In genomic region chr12:71958457-71958856, GRCh38 we compare ENCODE assay signal across 24 cellular contexts. TPM values are rescaled to one million over a fixed set of nuclear protein-coding genes. Genes with fewer than 3 reads are reported as not detected.
DNase-seq lines count a peak whose midpoint lies in the region; ATAC-seq and TF ChIP-seq lines count a peak whose summit lies in the region.
"Had no signal": no experiment of that assay in that cellular context is flagged by ENCODE, and none has a peak within 500 bp of the region (broad histone marks: within the 10 kb centered on the region; RNA-seq: fewer than 3 reads in every experiment).

No MANE protein-coding gene starts in this region.

- peaks cover 20% of the 10 kb centered on the region for H3K4me1 Mint-ChIP-seq in chondrocyte (ENCODE audit: low read depth)
- H3K4me1 Mint-ChIP-seq in T-helper 17 cell = no peaks in the 10 kb centered on the region
- H3K4me1 Mint-ChIP-seq: activated CD4-positive, alpha-beta memory T cell treated with anti-CD3 and anti-CD28 coated beads, Interleukin-2, amount 10 ng/mL, durations not matched to agents 7 days and 5 days had no signal

- H3K9ac ChIP-seq in HUES64 (ENCODE audit: low read depth, low read length) = no peak overlapping the region
- peak overlapping the region; percentile 2 for H3K9ac ChIP-seq in neural cell (ENCODE audit: low read length)
- H3K9ac ChIP-seq: neural progenitor cell had no signal

- TF ChIP-seq RAD21 in neural cell (conservative IDR thresholded peaks at IDR 0.05) = no peak

- H3K4me2 ChIP-seq in neural cell (ENCODE audit: low read length) = no peak overlapping the region
- H3K4me2 ChIP-seq: neural progenitor cell had no signal

- ATAC-seq in T-helper 17 cell = no peak
- ATAC-seq: esophagus mucosa; left cardiac atrium; stimulated activated naive CD8-positive, alpha-beta T cell treated with anti-CD3 and anti-CD28 coated beads, Interleukin-15, Interleukin-2, amounts not matched to agents 100 U/mL and 50 U/mL, for 24 hours had no signal

- TF ChIP-seq EP300 in neural cell (conservative IDR thresholded peaks at IDR 0.05; ENCODE audit: poor library complexity, severe bottlenecking) (no peak), tibial nerve (IDR thresholded peaks at IDR 0.05) (no peak)

- H3K4me1 ChIP-seq in HUES64 (ENCODE audit: insufficient read depth, low read length) = peaks cover 34% of the 10 kb centered on the region
- H3K4me1 ChIP-seq in tibial nerve = no peaks in the 10 kb centered on the region
- H3K4me1 ChIP-seq: Peyer's patch, prostate gland had no signal

- H3K9me3 ChIP-seq in HUES64 (ENCODE audit: insufficient read depth, low read depth, low read length) = no peaks in the 10 kb centered on the region
- no peaks in the 10 kb centered on the region for H3K9me3 ChIP-seq in neural cell (ENCODE audit: low read length)
- H3K9me3 ChIP-seq in T-helper 17 cell (ENCODE audit: control insufficient read depth, low read length, poor library complexity, severe bottlenecking) = no peaks in the 10 kb centered on the region
- no peaks in the 10 kb centered on the region for H3K9me3 ChIP-seq in tibial nerve
- H3K9me3 ChIP-seq: Peyer's patch, prostate gland, thyroid gland had no signal

- DNase-seq in ELR (ENCODE audit: low read depth) (peak; percentile 15), chondrocyte (ENCODE audit: low spot score) (no peak), T-helper 17 cell (no peak), RWPE1 (ENCODE audit: low spot score) (no peak), tibial nerve (ENCODE audit: low spot score in 2 of 2) (no peak)
- DNase-seq: activated CD4-positive, alpha-beta memory T cell treated with anti-CD3 and anti-CD28 coated beads, Interleukin-2, amount 10 ng/mL, durations not matched to agents 7 days and 5 days; activated naive CD4-positive, alpha-beta T cell treated with anti-CD3 and anti-CD28 coated beads for 36 hours; activated T-cell treated with anti-CD3 and anti-CD28 coated beads, Interleukin-2, amount 50 U/mL, for 1 hour; cerebellar nuclear complex; effector CD4-positive, alpha-beta T cell; left cardiac atrium; NCI-H187 treated with DMSO at 0.1 percent for 48 hours; Peyer's patch; stimulated activated naive CD8-positive, alpha-beta T cell treated with anti-CD3 and anti-CD28 coated beads, Interleukin-15, Interleukin-2, amounts not matched to agents 100 U/mL and 50 U/mL, for 24 hours; thyroid gland had no signal

- no peak for TF ChIP-seq CTCF in chondrocyte (IDR thresholded peaks at IDR 0.05)
- no peak for TF ChIP-seq CTCF in neural cell (IDR thresholded peaks at IDR 0.05; ENCODE audit: poor library complexity, severe bottlenecking)
- no peak for TF ChIP-seq CTCF in RWPE1 (conservative IDR thresholded peaks at IDR 0.05; ENCODE audit: low read depth)
- TF ChIP-seq CTCF in tibial nerve (IDR thresholded peaks at IDR 0.05) = no peak

- H3K27ac ChIP-seq in HUES64 (ENCODE audit: low read depth, low read length) = peak overlapping the region; percentile 4; the same call in 1 of the 2 replicates
- H3K27ac ChIP-seq in neural cell (ENCODE audit: low read length) = peak overlapping the region; percentile 74
- no peak overlapping the region for H3K27ac ChIP-seq in RWPE1
- H3K27ac ChIP-seq in tibial nerve = no peak overlapping the region
- H3K27ac ChIP-seq: HL-60, neural progenitor cell, Peyer's patch, prostate gland, thyroid gland had no signal

- H3F3A ChIP-seq in neural cell (ENCODE audit: insufficient read depth, low read length, poor library complexity, severe bottlenecking) = no peaks in the 10 kb centered on the region

- H3K9me3 Mint-ChIP-seq in chondrocyte (ENCODE audit: low read depth) = no peaks in the 10 kb centered on the region
- H3K9me3 Mint-ChIP-seq: activated CD4-positive, alpha-beta memory T cell treated with anti-CD3 and anti-CD28 coated beads, Interleukin-2, amount 10 ng/mL, durations not matched to agents 7 days and 5 days; activated naive CD4-positive, alpha-beta T cell treated with anti-CD3 and anti-CD28 coated beads for 36 hours; neural progenitor cell; T-helper 2 cell treated with Interferon-gamma antibody and Interleukin-4, amounts not matched to agents 5 μg/mL and 100 μg/mL, for 36 hours had no signal

- H2AFZ ChIP-seq in neural cell (ENCODE audit: low read depth, low read length) = no peak overlapping the region

- no peaks in the 10 kb centered on the region for H3K79me2 ChIP-seq in neural cell (replicated peaks; ENCODE audit: insufficient read depth, low read length)

- no peaks in the 10 kb centered on the region for H3K36me3 Mint-ChIP-seq in chondrocyte (ENCODE audit: low read depth)
- no peaks in the 10 kb centered on the region for H3K36me3 Mint-ChIP-seq in T-helper 17 cell (ENCODE audit: low read depth)
- H3K36me3 Mint-ChIP-seq: neural progenitor cell had no signal

- H3K4me3 ChIP-seq in HUES64 (ENCODE audit: low read length) (no peak overlapping the region), neural cell (ENCODE audit: low read length) (peak overlapping the region; percentile 19), tibial nerve (no peak overlapping the region)
- H3K4me3 ChIP-seq: neural progenitor cell, Peyer's patch, prostate gland, thyroid gland had no signal

- H3K4me3 Mint-ChIP-seq in chondrocyte (ENCODE audit: unreplicated experiment) (no peak overlapping the region), T-helper 17 cell (no peak overlapping the region)
- H3K4me3 Mint-ChIP-seq: activated CD4-positive, alpha-beta memory T cell treated with anti-CD3 and anti-CD28 coated beads, Interleukin-2, amount 10 ng/mL, durations not matched to agents 7 days and 5 days; activated naive CD4-positive, alpha-beta T cell treated with anti-CD3 and anti-CD28 coated beads for 36 hours; neural progenitor cell; T-helper 2 cell treated with Interferon-gamma antibody and Interleukin-4, amounts not matched to agents 5 μg/mL and 100 μg/mL, for 36 hours had no signal

- no peak for TF ChIP-seq POLR2A in tibial nerve (IDR thresholded peaks at IDR 0.05)

- peak overlapping the region; percentile 47 for H3K27ac Mint-ChIP-seq in chondrocyte (ENCODE audit: unreplicated experiment)
- no peak overlapping the region for H3K27ac Mint-ChIP-seq in T-helper 17 cell
- H3K27ac Mint-ChIP-seq: activated CD4-positive, alpha-beta memory T cell treated with anti-CD3 and anti-CD28 coated beads, Interleukin-2, amount 10 ng/mL, durations not matched to agents 7 days and 5 days; activated naive CD4-positive, alpha-beta T cell treated with anti-CD3 and anti-CD28 coated beads for 36 hours; neural progenitor cell; T-helper 2 cell treated with Interferon-gamma antibody and Interleukin-4, amounts not matched to agents 5 μg/mL and 100 μg/mL, for 36 hours had no signal

- no peaks in the 10 kb centered on the region for H3K9me2 ChIP-seq in neural cell (ENCODE audit: insufficient read depth, low read length)

- POLR2A ChIA-PET in RWPE1 (lab: Yijun Ruan, JAX; ENCODE audit: low non-redundant PET) = no interaction called here

- H3K27me3 ChIP-seq in HUES64 (ENCODE audit: insufficient read depth, low read length) = no peaks in the 10 kb centered on the region
- H3K27me3 ChIP-seq in neural cell (ENCODE audit: insufficient read depth, low read depth, low read length) = no peaks in the 10 kb centered on the region
- H3K27me3 ChIP-seq in tibial nerve = no peaks in the 10 kb centered on the region
- H3K27me3 ChIP-seq: neural progenitor cell, Peyer's patch, thyroid gland had no signal

- H3K27me3 Mint-ChIP-seq in chondrocyte (ENCODE audit: low read depth) (peaks cover 1% of the 10 kb centered on the region), T-helper 17 cell (peaks cover 41% of the 10 kb centered on the region)

- H3K36me3 ChIP-seq in HUES64 (ENCODE audit: insufficient read depth, low read length) = no peaks in the 10 kb centered on the region
- no peaks in the 10 kb centered on the region for H3K36me3 ChIP-seq in neural cell (ENCODE audit: insufficient read depth, low read length)
- no peaks in the 10 kb centered on the region for H3K36me3 ChIP-seq in tibial nerve
- H3K36me3 ChIP-seq: neural progenitor cell, Peyer's patch, prostate gland, thyroid gland had no signal

- no peaks in the 10 kb centered on the region for H4K20me1 ChIP-seq in neural cell (ENCODE audit: insufficient read depth)

- WGBS in HUES64 = 69% methylated on average over 2 of the region's 2 CpGs
- WGBS in tibial nerve, 2 donors = 44 to 45% methylated on average over 2 of the region's 2 CpGs

- CTCF ChIA-PET in RWPE1 (lab: Yijun Ruan, JAX) = no interaction called here

TF ChIP-seq in neural cell, 6 proteins besides CTCF, POLR2A, EP300 and RAD21:
- TF ChIP-seq EZH2 (IDR thresholded peaks at IDR 0.05; ENCODE audit: borderline replicate concordance, insufficient read depth, low read length, poor library complexity, severe bottlenecking) (no peak), SMC3 (conservative IDR thresholded peaks at IDR 0.05; ENCODE audit: poor library complexity) (no peak), MXI1 (conservative IDR thresholded peaks at IDR 0.05; ENCODE audit: poor library complexity, severe bottlenecking) (no peak), TAF1 (IDR thresholded peaks at IDR 0.05; ENCODE audit: low read depth) (no peak), REST (IDR thresholded peaks at IDR 0.05; ENCODE audit: borderline replicate concordance) (no peak), POLR2AphosphoS5 (IDR thresholded peaks at IDR 0.05) (no peak)

RNA-seq across cellular contexts. Expression of gene TPH2, which starts 19.8 kb away (rescaled TPM):
- 0.35 TPM for polyA plus RNA-seq in HUES64 (2013, experiment 1 of 2)
- polyA plus RNA-seq in HUES64 (2013, experiment 2 of 2) = not detected
- total RNA-seq in chondrocyte = not detected in 3 replicates
- polyA plus RNA-seq in neural cell = 0.12 and 0.33 TPM in 2 replicates
- 0.97 and 1.2 TPM in 2 replicates for polyA minus RNA-seq in neural cell
- not detected for total RNA-seq in T-helper 17 cell
- not detected for total RNA-seq in tibial nerve
- total RNA-seq: activated CD4-positive, alpha-beta memory T cell treated with anti-CD3 and anti-CD28 coated beads, Interleukin-2, amount 10 ng/mL, durations not matched to agents 7 days and 5 days; activated naive CD4-positive, alpha-beta T cell treated with anti-CD3 and anti-CD28 coated beads for 36 hours; esophagus mucosa; left cardiac atrium; mononuclear cell; Peyer's patch; prostate gland; skeletal muscle tissue; thyroid gland had no signal

Comparison
In these comparisons a context has a peak if more than half of its experiments do, and no peak if none do; other contexts are left out.
1. H3K27ac ChIP-seq: peak in HUES64 (single experiment) and neural cell (single experiment); none in RWPE1 (single experiment) and tibial nerve (0 of 4).